In the genomic region with DNA sequence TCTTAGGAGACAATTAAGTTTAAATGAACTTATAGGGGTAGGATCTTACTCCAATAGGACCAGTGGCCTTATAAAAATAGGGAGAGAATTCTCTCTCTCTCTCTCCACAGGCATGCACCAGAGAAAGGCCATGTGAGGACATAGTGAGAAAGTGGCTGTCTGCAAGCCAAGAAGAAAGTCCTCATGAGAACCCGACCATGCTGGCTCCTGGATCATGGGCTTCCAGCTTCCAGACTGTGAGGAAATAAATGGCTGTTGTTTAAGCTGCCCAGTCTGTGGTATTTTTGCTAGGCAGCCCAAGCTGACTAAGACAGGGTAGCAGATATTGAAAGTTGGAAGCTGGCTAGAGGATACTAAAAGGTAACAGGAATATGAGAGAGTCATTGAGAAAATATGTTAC, we compare ENCODE assay signal across 24 cellular contexts.
"Had no signal": no experiment of that assay in that cellular context is flagged by ENCODE, and none has a peak within 500 bp of the region (broad histone marks: within the 10 kb centered on the region; RNA-seq: fewer than 3 reads in every experiment).

No MANE protein-coding gene starts in this region.

- H3K4me3 ChIP-seq: lower lobe of right lung, smooth muscle cell, testis had no signal

- H3K36me3 ChIP-seq: lower lobe of right lung had no signal

- H3K27me3 ChIP-seq: testis had no signal

- DNase-seq: activated B cell treated with CpG ODN at 0.5 μM for 24 hours; activated CD4-positive, alpha-beta T cell treated with anti-CD3 and anti-CD28 coated beads for 36 hours; activated CD4-positive, alpha-beta T cell treated with anti-CD3 and anti-CD28 coated beads, Interleukin-2, amount 50 U/mL, for 4 hours; activated CD8-positive, alpha-beta memory T cell treated with anti-CD3 and anti-CD28 coated beads for 24 hours; activated CD8-positive, alpha-beta memory T cell treated with anti-CD3 and anti-CD28 coated beads, Interleukin-2, amount 50 U/mL, for 4 hours; activated naive CD4-positive, alpha-beta T cell treated with anti-CD3 and anti-CD28 coated beads for 36 hours; activated naive CD8-positive, alpha-beta T cell treated with anti-CD3 and anti-CD28 coated beads, Interleukin-2, amount 10 ng/mL, durations not matched to agents 7 days and 5 days; activated T-cell treated with anti-CD3 and anti-CD28 coated beads, Interleukin-2, amount 50 U/mL, for 4 hours; amygdala; caudate nucleus; effector CD4-positive, alpha-beta T cell; islet precursor cell; left colon; lower lobe of right lung; naive thymus-derived CD4-positive, alpha-beta T cell; occipital lobe; stimulated activated CD4-positive, alpha-beta T cell treated with anti-CD3 and anti-CD28 coated beads, Interleukin-15, amount 100 ng/mL, for 24 hours; stimulated activated CD8-positive, alpha-beta memory T cell treated with anti-CD3 and anti-CD28 coated beads, Interleukin-4, amount 100 ng/mL, for 48 hours; stimulated activated naive B cell treated with anti-CD40 and anti-IgM and Interleukin-4, amounts not matched to agents 10 μg/mL and 1 μg/mL and 100 μg/mL, for 72 hours; SW 1271; T-helper 17 cell; testis had no signal

- H3K4me1 ChIP-seq: lower lobe of right lung, testis had no signal

- ATAC-seq: activated CD4-positive, alpha-beta T cell treated with anti-CD3 and anti-CD28 coated beads for 36 hours; activated T-cell treated with anti-CD3 and anti-CD28 coated beads, Interleukin-2, amount 50 U/mL, for 4 hours; left colon; lower lobe of right lung; naive thymus-derived CD4-positive, alpha-beta T cell; sciatic nerve; stimulated activated naive B cell treated with anti-CD40 and anti-IgM and Interleukin-4, amounts not matched to agents 10 μg/mL and 1 μg/mL and 100 μg/mL, for 72 hours; T-helper 17 cell had no signal

- H3K27ac ChIP-seq: lower lobe of right lung, testis had no signal

- H3K9me3 ChIP-seq: testis had no signal
